ENCODE assay signal across 8 cellular contexts in genomic region chr19:35903550-35904179, GRCh38. TPM values are rescaled to one million over a fixed set of nuclear protein-coding genes. Genes with fewer than 3 reads are reported as not detected.
DNase-seq lines count a peak whose midpoint lies in the region; ATAC-seq and TF ChIP-seq lines count a peak whose summit lies in the region.

No MANE protein-coding gene starts in this region.

- peak in 1 of 2 donors; percentile 74 for TF ChIP-seq EP300 in tibial nerve (IDR thresholded peaks at IDR 0.05)

- WGBS in tibial nerve, 2 donors = 5 to 6% methylated on average over 11 to 22 of the region's 24 CpGs

- H3K27me3 Mint-ChIP-seq in osteocyte (ENCODE audit: unreplicated experiment) = no peaks in the 10 kb centered on the region

- H3K36me3 ChIP-seq in tibial nerve = no peaks in the 10 kb centered on the region

- no peaks in the 10 kb centered on the region for H3K9me3 ChIP-seq in tibial nerve

- H3K4me3 Mint-ChIP-seq in osteocyte (ENCODE audit: unreplicated experiment) = peak overlapping the region; percentile 59

- H3K4me1 ChIP-seq in tibial nerve = peaks cover 0 to 56% (median 28%) of the 10 kb centered on the region in 4 donors

- no peak overlapping the region for H3K27ac Mint-ChIP-seq in osteocyte (ENCODE audit: unreplicated experiment)

- peak; percentile 48 for ATAC-seq in GM19043 (IDR thresholded peaks at IDR 0.05; ENCODE audit: low read depth, unreplicated experiment)

- TF ChIP-seq POLR2A in tibial nerve (IDR thresholded peaks at IDR 0.05) = peak; percentile 35 to 56

- H3K4me1 Mint-ChIP-seq in osteocyte (ENCODE audit: unreplicated experiment) = peaks cover 29% of the 10 kb centered on the region

- H3K27me3 ChIP-seq in tibial nerve = peaks cover 0 to 3% of the 10 kb centered on the region in 2 donors

- H3K4me3 ChIP-seq in tibial nerve = peak overlapping the region in 3 of 4 donors; percentile 4 to 80 (median 25)

- peak; percentile 94 to 95 for DNase-seq in AML-193 (lab: John Stamatoyannopoulos, UW)
- DNase-seq in HS-27A (ENCODE audit: low read depth) = peak; percentile 57
- DNase-seq in SHP77 treated with DMSO at 0.1 percent for 48 hours (lab: John Stamatoyannopoulos, UW) = peak; percentile 48
- peak; percentile 85 for DNase-seq in activated gamma-delta T cell treated with anti-CD3 and anti-CD28 coated beads, Interleukin-2, amount 50 U/mL, for 16 hours (ENCODE audit: low read depth)
- DNase-seq in germinal center (ENCODE audit: low spot score) = peak; percentile 85
- no peak for DNase-seq in osteocyte (ENCODE audit: extremely low spot score, unreplicated experiment)
- peak; percentile 43 to 57 for DNase-seq in tibial nerve (ENCODE audit: low spot score in 2 of 2)

- TF ChIP-seq CTCF in osteocyte (IDR thresholded peaks at IDR 0.05) (no peak), tibial nerve (IDR thresholded peaks at IDR 0.05) (no peak)

- H3K9me3 Mint-ChIP-seq in osteocyte (ENCODE audit: unreplicated experiment) = no peaks in the 10 kb centered on the region

- no peaks in the 10 kb centered on the region for H3K36me3 Mint-ChIP-seq in osteocyte (ENCODE audit: unreplicated experiment)

- H3K27ac ChIP-seq in tibial nerve = peak overlapping the region in 3 of 4 donors; percentile 92 to 94 (median 93)

RNA-seq across cellular contexts. Expression of gene HCST, which starts 1.3 kb away (rescaled TPM):
- 0.81 and 0.97 TPM in 2 replicates for total RNA-seq in osteocyte
- total RNA-seq in tibial nerve = 10 to 100 TPM; 10.5 to 37.6 (median 15.5) TPM

RNA-seq across cellular contexts. Expression of gene NFKBID, which starts 3.3 kb away (rescaled TPM):
- total RNA-seq in osteocyte = 6.2 and 6.8 TPM in 2 replicates
- total RNA-seq in tibial nerve = 10 to 100 TPM; 15.1 to 23.8 (median 21.8) TPM

RNA-seq across cellular contexts. Expression of gene TYROBP, which starts 4.4 kb away (rescaled TPM):
- total RNA-seq in osteocyte (not detected in 2 replicates), tibial nerve (100 to 1,000 TPM in 3 of 4 donors, 10 to 100 TPM in 1; 41.4 to 122 (median 117) TPM)

RNA-seq across cellular contexts. Expression of gene LRFN3, which starts 32.5 kb away (rescaled TPM):
- total RNA-seq in osteocyte (24.3 and 25.0 TPM in 2 replicates), tibial nerve (10 to 100 TPM in 2 of 4 donors, 1 to 10 TPM in 2; 5.0 to 20.4 (median 8.6) TPM)

RNA-seq across cellular contexts. Expression of gene APLP1, which starts 35.3 kb away (rescaled TPM):
- total RNA-seq in osteocyte (12.6 and 14.7 TPM in 2 replicates), tibial nerve (10 to 100 TPM in 2 of 4 donors, 1 to 10 TPM in 2; 8.7 to 19.7 (median 10.7) TPM)

Comparison
In these comparisons a context has a peak if more than half of its experiments do, and no peak if none do; other contexts are left out.
1. RNA of gene TYROBP, which starts 4.4 kb away (total RNA-seq): 41.4 to 122 TPM in tibial nerve; not detected in osteocyte; every median in the first group is over 10 times any median in the second.